In the genomic region with DNA sequence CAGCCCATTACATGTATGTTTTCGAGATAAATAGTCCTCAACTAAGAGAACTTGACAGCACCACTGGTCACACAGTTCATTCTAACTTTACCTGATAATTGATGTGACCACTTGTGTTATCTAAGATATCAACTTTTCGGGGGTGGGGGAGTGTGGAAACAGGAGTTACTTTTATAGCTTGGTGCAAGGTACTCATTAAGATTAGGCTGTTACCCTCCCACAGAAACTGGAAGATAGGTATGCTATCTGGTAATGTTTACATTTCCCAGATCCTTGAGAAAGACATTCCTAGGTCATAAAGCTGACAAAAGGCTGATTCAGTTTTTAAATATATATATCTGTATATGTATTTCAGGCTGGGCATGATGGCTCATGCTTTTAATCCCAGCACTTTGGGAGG, we compare ENCODE assay signal across 21 cellular contexts. TPM values are rescaled to one million over a fixed set of nuclear protein-coding genes. Genes with fewer than 3 reads are reported as not detected.
DNase-seq lines count a peak whose midpoint lies in the region; ATAC-seq, FAIRE-seq and TF ChIP-seq lines count a peak whose summit lies in the region.
"Had no signal": no experiment of that assay in that cellular context is flagged by ENCODE, and none has a peak within 500 bp of the region (broad histone marks: within the 10 kb centered on the region; RNA-seq: fewer than 3 reads in every experiment).

No MANE protein-coding gene starts in this region.

- H3K36me3 Mint-ChIP-seq in Caco-2 (ENCODE audit: insufficient read depth, unreplicated experiment), result peaks cover 21% of the 10 kb centered on the region
- H3K36me3 Mint-ChIP-seq in neural progenitor cell, result peaks cover 17% of the 10 kb centered on the region

- no peak overlapping the region for H3K27ac ChIP-seq in foreskin keratinocyte
- no peak overlapping the region for H3K27ac ChIP-seq in neural progenitor cell
- H3K27ac ChIP-seq: 22Rv1, A549, C4-2B, HL-60 had no signal

- H3K9me3 Mint-ChIP-seq in Caco-2 (ENCODE audit: unreplicated experiment) (peaks cover 25% of the 10 kb centered on the region), neural progenitor cell (peaks cover 21% of the 10 kb centered on the region)
- H3K9me3 Mint-ChIP-seq: CD4-positive, alpha-beta T cell had no signal

- H3K36me3 ChIP-seq in Caco-2 (ENCODE audit: control insufficient read depth, insufficient read depth, low read length) (no peaks in the 10 kb centered on the region), bronchial epithelial cell (ENCODE audit: control insufficient read depth, insufficient read depth, low read length) (no peaks in the 10 kb centered on the region), mucosa of descending colon (ENCODE audit: low read depth) (no peaks in the 10 kb centered on the region), neural progenitor cell (no peaks in the 10 kb centered on the region)
- H3K36me3 ChIP-seq: HAP-1 had no signal

- H3K4me3 ChIP-seq in Caco-2 (ENCODE audit: low read depth, low read length), result no peak overlapping the region
- H3K4me3 ChIP-seq in bronchial epithelial cell (ENCODE audit: low read depth, low read length), result no peak overlapping the region
- no peak overlapping the region for H3K4me3 ChIP-seq in mucosa of descending colon
- H3K4me3 ChIP-seq in neural progenitor cell, result no peak overlapping the region
- H3K4me3 ChIP-seq: A549, HAP-1 had no signal

- H3K9ac ChIP-seq in neural progenitor cell, result no peak overlapping the region

- no peaks in the 10 kb centered on the region for H3F3A ChIP-seq in neural progenitor cell (ENCODE audit: low read depth)

- H3K27ac Mint-ChIP-seq in Caco-2 (ENCODE audit: unreplicated experiment), result peak overlapping the region; percentile 42
- H3K27ac Mint-ChIP-seq in neural progenitor cell, result no peak overlapping the region
- H3K27ac Mint-ChIP-seq: CD4-positive, alpha-beta T cell had no signal

- CTCF ChIA-PET in Caco-2 (lab: Charles Lee), result interaction anchor here (1.3 kb wide), 1 partner anchor 20 kb away, joined by 6 read pairs; a partner anchor contains a TSS

- no peak for FAIRE-seq in bronchial epithelial cell (lab: Jason Lieb, UNC)
- FAIRE-seq: A549, H1, HTR-8/SVneo had no signal

- H3K4me3 Mint-ChIP-seq in Caco-2 (ENCODE audit: unreplicated experiment) (no peak overlapping the region), neural progenitor cell (no peak overlapping the region)
- H3K4me3 Mint-ChIP-seq: CD4-positive, alpha-beta T cell had no signal

- H3K9me3 ChIP-seq in Caco-2 (peaks cover 9% of the 10 kb centered on the region), mucosa of descending colon (no peaks in the 10 kb centered on the region), neural progenitor cell (ENCODE audit: low read depth) (no peaks in the 10 kb centered on the region)
- H3K9me3 ChIP-seq: A549, HAP-1 had no signal

- TF ChIP-seq CTCF in Caco-2 (IDR thresholded peaks at IDR 0.05; ENCODE audit: insufficient read depth in 1 of 2, low read depth in 1 of 2, low read length in 1 of 2, severe bottlenecking in 1 of 2, unreplicated experiment in 1 of 2), result no peak
- no peak for TF ChIP-seq CTCF in bronchial epithelial cell (IDR thresholded peaks at IDR 0.05; ENCODE audit: insufficient read depth, low read length, severe bottlenecking)
- no peak for TF ChIP-seq CTCF in foreskin keratinocyte (conservative IDR thresholded peaks at IDR 0.05)
- TF ChIP-seq CTCF in mucosa of descending colon (IDR thresholded peaks at IDR 0.05), result no peak
- TF ChIP-seq CTCF in neural progenitor cell (IDR thresholded peaks at IDR 0.05), result no peak

- no peak for ATAC-seq in foreskin keratinocyte
- ATAC-seq in mucosa of descending colon, result peak; percentile 70
- ATAC-seq in GM21737 (IDR thresholded peaks at IDR 0.05; ENCODE audit: unreplicated experiment), result no peak
- ATAC-seq: A549 had no signal

- DNase-seq in Caco-2, result peak; percentile 64 to 76
- DNase-seq in bronchial epithelial cell (ENCODE audit: low read depth), result peak; percentile 70
- peak; percentile 13 to 21 for DNase-seq in foreskin keratinocyte
- no peak for DNase-seq in mucosa of descending colon
- DNase-seq in neural progenitor cell (ENCODE audit: low spot score), result no peak
- no peak for DNase-seq in kidney glomerular epithelial cell (lab: John Stamatoyannopoulos, UW)
- DNase-seq: AML-193; CD4-positive, alpha-beta T cell; DMS153; DMS79 treated with DMSO at 0.1 percent for 48 hours; GF-D8; IMR-90 had no signal

- no peak overlapping the region for H2AFZ ChIP-seq in neural progenitor cell (replicated peaks)

- intact Hi-C loops in Caco-2 (cut with micrococcal nuclease; ENCODE audit: unreplicated experiment), result loop anchor here (1.0 kb wide), 1 partner anchor 8 kb away; no protein-coding TSS in a partner anchor
- intact Hi-C loops in mucosa of descending colon (cut with DNase I, micrococcal nuclease), result no loop called here

- H3K4me1 ChIP-seq in Caco-2 (peaks cover 26% of the 10 kb centered on the region), foreskin keratinocyte (no peaks in the 10 kb centered on the region), mucosa of descending colon (ENCODE audit: low read depth) (no peaks in the 10 kb centered on the region), neural progenitor cell (no peaks in the 10 kb centered on the region)
- H3K4me1 ChIP-seq: A549, HAP-1 had no signal

- H4K20me1 ChIP-seq in neural progenitor cell (ENCODE audit: low read depth), result no peaks in the 10 kb centered on the region

- POLR2A ChIA-PET in Caco-2 (lab: Charles Lee), result interaction anchor here (0.6 to 1.3 kb wide), 2 partner anchors 62 to 362 kb away, joined by 5 to 6 read pairs; a partner anchor contains a TSS

- H3K79me2 ChIP-seq in neural progenitor cell (ENCODE audit: low read depth), result no peaks in the 10 kb centered on the region

- H3K27me3 Mint-ChIP-seq in Caco-2 (ENCODE audit: insufficient read depth, unreplicated experiment) (no peaks in the 10 kb centered on the region), neural progenitor cell (ENCODE audit: insufficient read depth, low read depth) (no peaks in the 10 kb centered on the region)
- H3K27me3 Mint-ChIP-seq: CD4-positive, alpha-beta T cell had no signal

- no peak overlapping the region for H3K4me2 ChIP-seq in neural progenitor cell
- H3K4me2 ChIP-seq: A549 had no signal

- H3K4me1 Mint-ChIP-seq in Caco-2 (ENCODE audit: low read depth, unreplicated experiment), result peaks cover 22% of the 10 kb centered on the region
- no peaks in the 10 kb centered on the region for H3K4me1 Mint-ChIP-seq in neural progenitor cell

- BruUV-seq in Caco-2 (replicated peaks; lab: Mats Ljungman, UMichigan), result no TSS peak

- H3K27me3 ChIP-seq in Caco-2 (replicated peaks; ENCODE audit: control insufficient read depth, insufficient read depth, low read length), result no peaks in the 10 kb centered on the region
- no peaks in the 10 kb centered on the region for H3K27me3 ChIP-seq in bronchial epithelial cell (ENCODE audit: control insufficient read depth, insufficient read depth, low read length)
- no peaks in the 10 kb centered on the region for H3K27me3 ChIP-seq in foreskin keratinocyte
- H3K27me3 ChIP-seq in neural progenitor cell, result no peaks in the 10 kb centered on the region

RNA-seq across cellular contexts. Expression of a gene that starts 11.1 kb away (rescaled TPM):
- 0.51 TPM in 1 of 2 replicates, not detected in the other for total RNA-seq in Caco-2 (2022)
- total RNA-seq in bronchial epithelial cell, result not detected in 2 replicates
- total RNA-seq in foreskin keratinocyte, result not detected in 2 replicates
- not detected in 2 replicates for polyA plus RNA-seq in foreskin keratinocyte
- total RNA-seq in mucosa of descending colon, result not detected
- total RNA-seq in neural progenitor cell (ENCODE audit: low replicate concordance), result not detected in 2 replicates
- total RNA-seq: CD4-positive, alpha-beta T cell; H1; IMR-90 had no signal
- polyA plus RNA-seq: A549, BJ, IMR-90 had no signal

RNA-seq across cellular contexts. Expression of a gene that starts 19.4 kb away (rescaled TPM):
- total RNA-seq in Caco-2 (2022) (36.7 and 38.2 TPM in 2 replicates), bronchial epithelial cell (14.3 and 16.3 TPM in 2 replicates), foreskin keratinocyte (11.7 and 13.6 TPM in 2 replicates), mucosa of descending colon (10 to 100 TPM; 30.1 to 40.5 (median 37.9) TPM), neural progenitor cell (ENCODE audit: low replicate concordance) (46.8 and 56.5 TPM in 2 replicates)
- 5.1 and 7.2 TPM in 2 replicates for polyA plus RNA-seq in foreskin keratinocyte

Comparison
In these comparisons a context has a peak if more than half of its experiments do, and no peak if none do; other contexts are left out.
1. DNase-seq: peak in Caco-2 (2 of 2), bronchial epithelial cell (single experiment) and foreskin keratinocyte (2 of 2); none in mucosa of descending colon (0 of 3), neural progenitor cell (single experiment) and kidney glomerular epithelial cell (single experiment).